ENCODE assay signal across 6 cellular contexts in genomic region chr1:2685671-2686070, GRCh38. TPM values are rescaled to one million over a fixed set of nuclear protein-coding genes. Genes with fewer than 3 reads are reported as not detected.
"Had no signal": no experiment of that assay in that cellular context is flagged by ENCODE, and none has a peak within 500 bp of the region (broad histone marks: within the 10 kb centered on the region; RNA-seq: fewer than 3 reads in every experiment).

No MANE protein-coding gene starts in this region.

RNA-seq across cellular contexts. Expression of gene MMEL1, which starts 52.9 kb away (rescaled TPM):
- total RNA-seq: ascending aorta, astrocyte, body of pancreas, bronchial epithelial cell, cardiac muscle cell, cardiac septum had no signal
- polyA plus RNA-seq: cardiac muscle cell had no signal
